In genomic region chr2:20509301-20509765, GRCh38 we compare ENCODE assay signal across 1 cellular context.
TF ChIP-seq lines count a peak whose summit lies in the region.

No MANE protein-coding gene starts in this region.

TF ChIP-seq in HepG2, 621 proteins besides CTCF, POLR2A, EP300 and RAD21 (continued from another document):
- TF ChIP-seq, protein P1, sequence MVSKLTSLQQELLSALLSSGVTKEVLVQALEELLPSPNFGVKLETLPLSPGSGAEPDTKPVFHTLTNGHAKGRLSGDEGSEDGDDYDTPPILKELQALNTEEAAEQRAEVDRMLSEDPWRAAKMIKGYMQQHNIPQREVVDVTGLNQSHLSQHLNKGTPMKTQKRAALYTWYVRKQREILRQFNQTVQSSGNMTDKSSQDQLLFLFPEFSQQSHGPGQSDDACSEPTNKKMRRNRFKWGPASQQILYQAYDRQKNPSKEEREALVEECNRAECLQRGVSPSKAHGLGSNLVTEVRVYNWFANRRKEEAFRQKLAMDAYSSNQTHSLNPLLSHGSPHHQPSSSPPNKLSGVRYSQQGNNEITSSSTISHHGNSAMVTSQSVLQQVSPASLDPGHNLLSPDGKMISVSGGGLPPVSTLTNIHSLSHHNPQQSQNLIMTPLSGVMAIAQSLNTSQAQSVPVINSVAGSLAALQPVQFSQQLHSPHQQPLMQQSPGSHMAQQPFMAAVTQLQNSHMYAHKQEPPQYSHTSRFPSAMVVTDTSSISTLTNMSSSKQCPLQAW (CRISPR knock-in tag; IDR thresholded peaks at IDR 0.05), result 0 out of 2 replicates have a peak, but pooled peaks have one; percentile 33
- TF ChIP-seq ZKSCAN8 (CRISPR knock-in tag; IDR thresholded peaks at IDR 0.05; ENCODE audit: borderline replicate concordance), result no peak
- no peak for TF ChIP-seq MAFF (IDR thresholded peaks at IDR 0.05; ENCODE audit: low read depth, low read length)
- TF ChIP-seq SALL1 (CRISPR knock-in tag; IDR thresholded peaks at IDR 0.05), result 0 out of 2 replicates have a peak, but pooled peaks have one; percentile 16
- no peak for TF ChIP-seq PBX2 (CRISPR knock-in tag; IDR thresholded peaks at IDR 0.05)
- TF ChIP-seq ZNF574 (CRISPR knock-in tag; IDR thresholded peaks at IDR 0.05), result peak; percentile 10; the same call in 1 of the 2 replicates
- TF ChIP-seq MAFG (CRISPR knock-in tag; IDR thresholded peaks at IDR 0.05), result no peak
- TF ChIP-seq ZNF768 (CRISPR knock-in tag; IDR thresholded peaks at IDR 0.05), result peak; percentile 36; the same call in 1 of the 2 replicates
